Comparison of ENCODE assay signal across 22 cellular contexts in genomic region chr1:183251101-183251958, GRCh38.
"Had no signal": no experiment of that assay in that cellular context is flagged by ENCODE, and none has a peak within 500 bp of the region (broad histone marks: within the 10 kb centered on the region; RNA-seq: fewer than 3 reads in every experiment).

No MANE protein-coding gene starts in this region.

- DNase-seq: activated CD4-positive, alpha-beta memory T cell treated with anti-CD3 and anti-CD28 coated beads, Interleukin-2, amount 10 ng/mL, durations not matched to agents 7 days and 5 days; activated CD4-positive, alpha-beta T cell treated with anti-CD3 and anti-CD28 coated beads for 48 hours; activated gamma-delta T cell treated with Interleukin-2 at 50 U/mL for 16 hours; aorta; effector memory CD8-positive, alpha-beta T cell; esophagus squamous epithelium; gastrocnemius medialis; hippocampal formation; left ventricle myocardium superior; nephron progenitor cell; occipital lobe; posterior cingulate gyrus; sigmoid colon; stimulated activated CD4-positive, alpha-beta T cell treated with anti-CD3 and anti-CD28 coated beads, Interleukin-2, amount 100 ng/mL, for 48 hours; stimulated activated CD8-positive, alpha-beta memory T cell treated with anti-CD3 and anti-CD28 coated beads, Interleukin-4, amount 100 ng/mL, for 48 hours; stimulated activated naive B cell treated with anti-CD40 and anti-IgM and Interleukin-4, amounts not matched to agents 10 μg/mL and 1 μg/mL and 100 μg/mL, for 72 hours; transverse colon; uterus had no signal

- H3K4me1 Mint-ChIP-seq: activated CD4-positive, alpha-beta memory T cell treated with anti-CD3 and anti-CD28 coated beads, Interleukin-2, amount 10 ng/mL, durations not matched to agents 7 days and 5 days; brain; stimulated activated naive B cell treated with anti-CD40 and anti-IgM and Interleukin-4, amounts not matched to agents 10 μg/mL and 1 μg/mL and 100 μg/mL, for 72 hours had no signal

- H3K9me3 Mint-ChIP-seq: activated CD4-positive, alpha-beta memory T cell treated with anti-CD3 and anti-CD28 coated beads, Interleukin-2, amount 10 ng/mL, durations not matched to agents 7 days and 5 days; activated naive CD4-positive, alpha-beta T cell treated with anti-CD3 and anti-CD28 coated beads, Interleukin-2, amount 50 U/mL, for 72 hours had no signal

- H3K36me3 Mint-ChIP-seq: activated naive CD4-positive, alpha-beta T cell treated with anti-CD3 and anti-CD28 coated beads, Interleukin-2, amount 50 U/mL, for 72 hours; stimulated activated naive B cell treated with anti-CD40 and anti-IgM and Interleukin-4, amounts not matched to agents 10 μg/mL and 1 μg/mL and 100 μg/mL, for 72 hours had no signal

- H3K4me2 ChIP-seq: smooth muscle cell had no signal

- H3K4me3 ChIP-seq: esophagus squamous epithelium, gastrocnemius medialis, sigmoid colon, smooth muscle cell, transverse colon, uterus had no signal

- H3K27me3 ChIP-seq: gastrocnemius medialis, sigmoid colon, transverse colon, uterus had no signal

- H3K9me3 ChIP-seq: gastrocnemius medialis, sigmoid colon, uterus had no signal

- H3K36me3 ChIP-seq: esophagus squamous epithelium, gastrocnemius medialis, sigmoid colon, transverse colon, uterus had no signal

- FAIRE-seq: colon had no signal

- H3K27ac ChIP-seq: esophagus squamous epithelium, gastrocnemius medialis, sigmoid colon, transverse colon, uterus had no signal

- H3K4me1 ChIP-seq: esophagus squamous epithelium, gastrocnemius medialis, transverse colon, uterus had no signal

- ATAC-seq: activated naive CD4-positive, alpha-beta T cell treated with anti-CD3 and anti-CD28 coated beads, Interleukin-2, amount 50 U/mL, for 72 hours; effector memory CD8-positive, alpha-beta T cell; gastrocnemius medialis; left ventricle myocardium superior; stimulated activated naive B cell treated with anti-CD40 and anti-IgM and Interleukin-4, amounts not matched to agents 10 μg/mL and 1 μg/mL and 100 μg/mL, for 72 hours had no signal

- H3K27ac Mint-ChIP-seq: activated CD4-positive, alpha-beta memory T cell treated with anti-CD3 and anti-CD28 coated beads, Interleukin-2, amount 10 ng/mL, durations not matched to agents 7 days and 5 days; activated naive CD4-positive, alpha-beta T cell treated with anti-CD3 and anti-CD28 coated beads, Interleukin-2, amount 50 U/mL, for 72 hours; brain; effector memory CD8-positive, alpha-beta T cell; nephron progenitor cell; stimulated activated naive B cell treated with anti-CD40 and anti-IgM and Interleukin-4, amounts not matched to agents 10 μg/mL and 1 μg/mL and 100 μg/mL, for 72 hours had no signal

- H3K4me3 Mint-ChIP-seq: activated CD4-positive, alpha-beta memory T cell treated with anti-CD3 and anti-CD28 coated beads, Interleukin-2, amount 10 ng/mL, durations not matched to agents 7 days and 5 days; brain; effector memory CD8-positive, alpha-beta T cell; nephron progenitor cell; stimulated activated naive B cell treated with anti-CD40 and anti-IgM and Interleukin-4, amounts not matched to agents 10 μg/mL and 1 μg/mL and 100 μg/mL, for 72 hours had no signal
